Comparison of ENCODE assay signal across 31 cellular contexts in the genomic region with DNA sequence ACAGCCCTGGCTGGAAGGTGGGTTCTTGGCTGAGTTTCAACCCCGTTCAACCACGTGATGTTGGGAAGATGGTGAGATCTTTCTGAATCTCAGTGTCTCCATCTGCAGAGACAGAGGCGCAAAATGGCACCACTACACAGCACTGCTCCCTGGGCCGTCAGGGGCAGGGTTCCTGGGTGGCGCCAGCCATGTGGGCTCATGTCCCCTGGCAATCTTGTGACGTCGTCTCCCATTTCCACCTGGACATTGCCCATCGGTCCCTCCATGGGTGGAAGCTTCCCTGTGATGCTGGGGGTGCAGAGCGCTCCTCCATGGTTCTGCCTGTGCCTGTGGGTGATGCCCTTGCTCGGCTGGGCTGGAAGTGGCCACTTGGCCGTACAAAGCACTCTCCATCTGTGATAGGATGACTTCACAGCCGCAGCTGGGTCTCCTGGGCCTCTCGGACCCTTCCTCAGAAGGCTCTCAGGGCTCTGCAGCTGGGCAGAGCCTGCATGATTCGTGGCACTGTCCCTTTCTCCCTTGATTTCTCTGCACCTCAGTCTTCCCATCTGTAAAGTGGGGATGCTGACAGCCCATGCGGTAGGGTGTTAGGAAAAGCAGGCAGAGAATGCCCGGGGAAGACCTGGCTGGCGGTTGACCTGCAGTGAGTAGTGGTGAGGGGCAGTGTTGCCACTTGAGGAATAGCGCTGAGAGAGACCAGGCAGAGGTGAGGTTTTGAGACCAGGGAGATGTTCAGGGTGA. TPM values are rescaled to one million over a fixed set of nuclear protein-coding genes. Genes with fewer than 3 reads are reported as not detected.
"Had no signal": no experiment of that assay in that cellular context is flagged by ENCODE, and none has a peak within 500 bp of the region (broad histone marks: within the 10 kb centered on the region; RNA-seq: fewer than 3 reads in every experiment).

No MANE protein-coding gene starts in this region.

- H3K36me3 ChIP-seq: esophagus squamous epithelium, gastrocnemius medialis, heart right ventricle, left lung had no signal

- DNase-seq: dermis blood vessel endothelial cell; dorsolateral prefrontal cortex; effector CD4-positive, alpha-beta T cell; effector memory CD4-positive, alpha-beta T cell; endodermal cell; erythroblast; esophagus squamous epithelium; foreskin fibroblast; foreskin melanocyte; gastrocnemius medialis; glutamatergic neuron; head of caudate nucleus; heart right ventricle; hippocampal formation; left cardiac atrium; left lung; left ventricle myocardium superior; mammary epithelial cell; mesendoderm; midbrain had no signal

- H3K4me3 ChIP-seq: coronary artery, dorsolateral prefrontal cortex, esophagus squamous epithelium, gastrocnemius medialis, heart right ventricle, left lung, lung had no signal

- H3K4me1 ChIP-seq: esophagus squamous epithelium, gastrocnemius medialis, left lung had no signal

- ATAC-seq: esophagus mucosa, gastrocnemius medialis, heart right ventricle, left cardiac atrium, left lung, left ventricle myocardium superior had no signal

- FAIRE-seq: colon, endometrium, islet of Langerhans, keratinocyte had no signal

- H3K4me3 Mint-ChIP-seq: endodermal cell, memory B cell had no signal

- H3K27me3 ChIP-seq: left lung had no signal

- H3K27ac Mint-ChIP-seq: endodermal cell, memory B cell had no signal

- H3K27ac ChIP-seq: coronary artery, dorsolateral prefrontal cortex, epithelial cell of prostate, esophagus squamous epithelium, gastrocnemius medialis, heart right ventricle, left lung had no signal

- H3K9me3 ChIP-seq: gastrocnemius medialis had no signal

RNA-seq across cellular contexts. Expression of gene SMIM38, which starts 35.2 kb away (rescaled TPM):
- total RNA-seq: glomerular endothelial cell, kidney epithelial cell, left ventricle myocardium superior had no signal
- polyA plus RNA-seq: keratinocyte, mammary epithelial cell had no signal
